ENCODE assay signal across 20 cellular contexts in genomic region chr11:36458129-36458918, GRCh38. TPM values are rescaled to one million over a fixed set of nuclear protein-coding genes. Genes with fewer than 3 reads are reported as not detected.
A peak's percentile ranks its signal among the peaks of the same experiment; 100 is the strongest.
DNase-seq lines count a peak whose midpoint lies in the region; ATAC-seq, FAIRE-seq and TF ChIP-seq lines count a peak whose summit lies in the region.
"Had no signal": no experiment of that assay in that cellular context is flagged by ENCODE, and none has a peak within 500 bp of the region (broad histone marks: within the 10 kb centered on the region; RNA-seq: fewer than 3 reads in every experiment).

No MANE protein-coding gene starts in this region.

- no peak overlapping the region for H3K27ac Mint-ChIP-seq in activated naive CD8-positive, alpha-beta T cell treated with anti-CD3 and anti-CD28 coated beads, Interleukin-2, amount 50 U/mL, for 24 hours
- H3K27ac Mint-ChIP-seq in neural progenitor cell, result no peak overlapping the region

- H4K20me1 ChIP-seq in K562 (replicated peaks; ENCODE audit: control insufficient read depth, insufficient read depth, low read length) (no peaks in the 10 kb centered on the region), neural progenitor cell (ENCODE audit: low read depth) (no peaks in the 10 kb centered on the region)

- H3K27ac ChIP-seq in K562 (ENCODE audit: extremely low read depth, low read depth, low read length), result no peak overlapping the region
- no peak overlapping the region for H3K27ac ChIP-seq in lung (ENCODE audit: low read depth in 1 of 2, low read length in 1 of 2)
- no peak overlapping the region for H3K27ac ChIP-seq in thyroid gland
- H3K27ac ChIP-seq in neural progenitor cell, result no peak overlapping the region
- H3K27ac ChIP-seq: 22Rv1, C4-2B, RWPE1, SJCRH30 had no signal

- POLR2A ChIA-PET in K562 (lab: Yijun Ruan, JAX), result no interaction called here

- no peak overlapping the region for H3K9ac ChIP-seq in K562 (ENCODE audit: insufficient read depth in 1 of 2, low read depth in 2 of 2, low read length in 2 of 2)
- H3K9ac ChIP-seq in neural progenitor cell, result no peak overlapping the region

- H3K36me3 Mint-ChIP-seq in activated naive CD8-positive, alpha-beta T cell treated with anti-CD3 and anti-CD28 coated beads, Interleukin-2, amount 50 U/mL, for 24 hours (ENCODE audit: low read depth), result peaks cover 2% of the 10 kb centered on the region
- peaks cover 24% of the 10 kb centered on the region for H3K36me3 Mint-ChIP-seq in neural progenitor cell

- intact Hi-C loops in K562 (cut with micrococcal nuclease) (loop anchor here (5.0 kb wide), 1 partner anchor 96 kb away; no protein-coding TSS in a partner anchor), thyroid gland (cut with DNase I) (no loop called here)

- H2AFZ ChIP-seq in K562 (ENCODE audit: low read depth, low read length), result no peak overlapping the region
- no peak overlapping the region for H2AFZ ChIP-seq in neural progenitor cell (replicated peaks)

- H3K36me3 ChIP-seq in K562 (ENCODE audit: control insufficient read depth, insufficient read depth, low read length), result no peaks in the 10 kb centered on the region
- peaks cover 0 to 4% of the 10 kb centered on the region in 2 donors for H3K36me3 ChIP-seq in lung (ENCODE audit: control insufficient read depth in 2 of 2, insufficient read depth in 2 of 2, low read length in 2 of 2)
- H3K36me3 ChIP-seq in thyroid gland, result no peaks in the 10 kb centered on the region
- no peaks in the 10 kb centered on the region for H3K36me3 ChIP-seq in neural progenitor cell

- no peak overlapping the region for H3K4me2 ChIP-seq in K562 (ENCODE audit: insufficient read depth, low read length)
- no peak overlapping the region for H3K4me2 ChIP-seq in neural progenitor cell

- TF ChIP-seq POLR2A in K562 (conservative IDR thresholded peaks at IDR 0.05) (no peak), thyroid gland (IDR thresholded peaks at IDR 0.05) (no peak)

- no peak for ATAC-seq in K562
- peak; percentile 35 for ATAC-seq in lung (ENCODE audit: insufficient read depth, low FRiP score)
- no peak for ATAC-seq in activated naive CD8-positive, alpha-beta T cell treated with anti-CD3 and anti-CD28 coated beads, Interleukin-2, amount 50 U/mL, for 24 hours
- ATAC-seq in HG03097 (IDR thresholded peaks at IDR 0.05; ENCODE audit: low FRiP score, unreplicated experiment), result no peak
- ATAC-seq: GM12878, HCT116 had no signal

- H3K9me1 ChIP-seq in K562 (ENCODE audit: control insufficient read depth, insufficient read depth, low read length), result no peaks in the 10 kb centered on the region

- in situ Hi-C loops in K562 (cut with MboI), result no loop called here

- no peak for TF ChIP-seq RAD21 in K562 (CRISPR knock-in tag; conservative IDR thresholded peaks at IDR 0.05 in 1 of 2, IDR thresholded peaks at IDR 0.05 in 1 of 2)

- FAIRE-seq in K562 (lab: Jason Lieb, UNC), result no peak
- FAIRE-seq: GM12878, GM18507 had no signal

- no peak for TF ChIP-seq EP300 in K562 (IDR thresholded peaks at IDR 0.05; ENCODE audit: low read length)

- TF ChIP-seq CTCF in K562 (IDR thresholded peaks at IDR 0.05 in 2 of 3, conservative IDR thresholded peaks at IDR 0.05 in 1 of 3; ENCODE audit: insufficient read depth in 2 of 3, low read depth in 1 of 3, low read length in 3 of 3), result no peak
- TF ChIP-seq CTCF in lung (IDR thresholded peaks at IDR 0.05; ENCODE audit: control extremely low read depth, extremely low read depth), result no peak
- TF ChIP-seq CTCF in thyroid gland (IDR thresholded peaks at IDR 0.05), result no peak
- no peak for TF ChIP-seq CTCF in neural progenitor cell (IDR thresholded peaks at IDR 0.05)

- H3K4me1 Mint-ChIP-seq in activated naive CD8-positive, alpha-beta T cell treated with anti-CD3 and anti-CD28 coated beads, Interleukin-2, amount 50 U/mL, for 24 hours, result peaks cover 10% of the 10 kb centered on the region
- peaks cover 47% of the 10 kb centered on the region for H3K4me1 Mint-ChIP-seq in neural progenitor cell

- H3K9me3 ChIP-seq in K562 (replicated peaks; ENCODE audit: control insufficient read depth, insufficient read depth, low read depth, low read length), result no peaks in the 10 kb centered on the region
- peaks cover 0 to 2% of the 10 kb centered on the region in 2 donors for H3K9me3 ChIP-seq in lung (ENCODE audit: control insufficient read depth in 2 of 2, insufficient read depth in 1 of 2, low read length in 1 of 2)
- no peaks in the 10 kb centered on the region for H3K9me3 ChIP-seq in thyroid gland
- H3K9me3 ChIP-seq in neural progenitor cell (ENCODE audit: low read depth), result no peaks in the 10 kb centered on the region
- H3K9me3 ChIP-seq: SJCRH30 had no signal

- H3K4me1 ChIP-seq in K562 (replicated peaks in 1 of 2; ENCODE audit: control insufficient read depth in 2 of 2, insufficient read depth in 2 of 2, low read length in 2 of 2) (peaks cover 6 to 13% of the 10 kb centered on the region in 2 experiments; a peak in 3 of 5 replicates), lung (ENCODE audit: control insufficient read depth in 2 of 2, insufficient read depth in 2 of 2, low read length in 2 of 2) (peaks cover 2 to 8% of the 10 kb centered on the region in 2 donors), thyroid gland (peaks cover 0 to 19% of the 10 kb centered on the region in 2 donors), neural progenitor cell (peaks cover 46% of the 10 kb centered on the region)

- no peaks in the 10 kb centered on the region for H3K27me3 Mint-ChIP-seq in activated naive CD8-positive, alpha-beta T cell treated with anti-CD3 and anti-CD28 coated beads, Interleukin-2, amount 50 U/mL, for 24 hours
- peaks cover 9% of the 10 kb centered on the region for H3K27me3 Mint-ChIP-seq in neural progenitor cell (ENCODE audit: insufficient read depth, low read depth)

- no peaks in the 10 kb centered on the region for H3K79me2 ChIP-seq in K562 (ENCODE audit: control insufficient read depth, insufficient read depth, low read length)
- no peaks in the 10 kb centered on the region for H3K79me2 ChIP-seq in neural progenitor cell (ENCODE audit: low read depth)

- no peaks in the 10 kb centered on the region for H3K9me3 Mint-ChIP-seq in activated naive CD8-positive, alpha-beta T cell treated with anti-CD3 and anti-CD28 coated beads, Interleukin-2, amount 50 U/mL, for 24 hours
- H3K9me3 Mint-ChIP-seq in neural progenitor cell, result no peaks in the 10 kb centered on the region

- WGBS in K562 (ENCODE audit: insufficient coverage, low coverage, missing lambda C conversion rate), result 6% methylated on average over 8 of the region's 8 CpGs
- WGBS in lung, 2 donors, result 76 to 86% methylated on average over 8 of the region's 8 CpGs
- 58 to 59% methylated on average over 8 of the region's 8 CpGs for WGBS in thyroid gland, 2 donors

- peaks cover 34% of the 10 kb centered on the region for H3F3A ChIP-seq in neural progenitor cell (ENCODE audit: low read depth)

- H3K4me3 ChIP-seq in K562, result no peak overlapping the region
- H3K4me3 ChIP-seq in lung, result no peak overlapping the region
- no peak overlapping the region for H3K4me3 ChIP-seq in thyroid gland (replicated peaks in 1 of 3)
- H3K4me3 ChIP-seq in neural progenitor cell, result no peak overlapping the region
- H3K4me3 ChIP-seq: GM12878, SJCRH30 had no signal

- no peak overlapping the region for H3K4me3 Mint-ChIP-seq in activated naive CD8-positive, alpha-beta T cell treated with anti-CD3 and anti-CD28 coated beads, Interleukin-2, amount 50 U/mL, for 24 hours
- H3K4me3 Mint-ChIP-seq in neural progenitor cell, result no peak overlapping the region

- H3K27me3 ChIP-seq in K562 (ENCODE audit: control insufficient read depth in 2 of 2, insufficient read depth in 2 of 2, low read length in 2 of 2) (peaks cover 5 to 32% of the 10 kb centered on the region in 2 experiments; a peak in 4 of 5 replicates), lung (ENCODE audit: control insufficient read depth, insufficient read depth) (no peaks in the 10 kb centered on the region), thyroid gland (no peaks in the 10 kb centered on the region), neural progenitor cell (no peaks in the 10 kb centered on the region)
- H3K27me3 ChIP-seq: SJCRH30 had no signal

- no TSS peak for BruUV-seq in K562 (replicated peaks; lab: Mats Ljungman, UMichigan)

- peak; percentile 45 for DNase-seq in DMS53 (lab: John Stamatoyannopoulos, UW)
- no peak for DNase-seq in DMS53 treated with DMSO at 0.1 percent for 48 hours (lab: John Stamatoyannopoulos, UW; ENCODE audit: unreplicated experiment)
- DNase-seq in K562 (ENCODE audit: extremely low read depth in 1 of 4, low spot score in 3 of 4), result no peak
- DNase-seq in lung (ENCODE audit: low spot score), result peak; percentile 65
- DNase-seq in thyroid gland, result peak; percentile 36 to 43
- DNase-seq in activated naive CD8-positive, alpha-beta T cell treated with anti-CD3 and anti-CD28 coated beads, Interleukin-2, amount 50 U/mL, for 24 hours, result no peak
- no peak for DNase-seq in neural progenitor cell (ENCODE audit: low spot score)
- DNase-seq: COR-L47, DMS153, Karpas-422, NCI-H1930, NCI-H526 treated with DMSO at 0.1 percent for 48 hours, SJCRH30 had no signal

- CTCF ChIA-PET in K562 (lab: Yijun Ruan, JAX; ENCODE audit: low intra/inter-chr PET ratio), result no interaction called here

TF ChIP-seq in K562, 482 proteins besides CTCF, POLR2A, EP300 and RAD21 (continues in another document):
- TF ChIP-seq ADNP (tag; IDR thresholded peaks at IDR 0.05), result 0 out of 2 replicates have a peak, but pooled peaks have one; percentile 40
- TF ChIP-seq ETV6 (IDR thresholded peaks at IDR 0.05; ENCODE audit: borderline replicate concordance in 1 of 2, low read depth in 2 of 2, low read length in 1 of 2), result no peak
- no peak for TF ChIP-seq ETV6 (CRISPR knock-in tag; IDR thresholded peaks at IDR 0.05; ENCODE audit: borderline replicate concordance)

RNA-seq across cellular contexts. Expression of gene TRAF6, which starts 51.7 kb away (rescaled TPM):
- 12.5 and 26.3 TPM in 2 replicates for total RNA-seq in K562 (2011; cell fraction: chromatin; rRNA removed; ENCODE audit: low replicate concordance)
- total RNA-seq in K562 (2011; cell fraction: nucleolus; rRNA removed), result 6.8 and 9.1 TPM in 2 replicates
- 14.2 and 23.3 TPM in 2 replicates for total RNA-seq in K562 (2011; cell fraction: nucleoplasm; rRNA removed)
- total RNA-seq in K562 (2014; rRNA removed), result 5.0 and 6.4 TPM in 2 replicates
- 8.2 and 11.6 TPM in 2 replicates for total RNA-seq in K562 (2014; rRNA removed; fragmentation: Illumina TruSeq; extraction: Trizol)
- total RNA-seq in K562 (2015; rRNA removed; fragmentation: Illumina TruSeq; extraction: Trizol), result 8.0 and 8.3 TPM in 2 replicates
- total RNA-seq in K562 (2021), result 9.2 and 10.0 TPM in 2 replicates
- 10.6 and 13.1 TPM in 2 replicates for polyA plus RNA-seq in K562 (2011; rRNA removed)
- polyA plus RNA-seq in K562 (2011; cell fraction: cytosol; rRNA removed), result 5.3 and 7.6 TPM in 2 replicates
- 16.0 and 17.9 TPM in 2 replicates for polyA plus RNA-seq in K562 (2011; cell fraction: nucleus; rRNA removed)
- polyA plus RNA-seq in K562 (2012), result 5.4 and 6.9 TPM in 2 replicates
- 8.4 and 9.3 TPM in 2 replicates for polyA plus RNA-seq in K562 (2014; fragmentation: Illumina TruSeq; extraction: Trizol)
- 1 to 10 TPM; 2.0 to 4.2 TPM for polyA plus RNA-seq in K562 (2014; fragmentation: Nextera tagmentation; extraction: Ambion mirVana)
- polyA plus RNA-seq in K562 (2014; rRNA removed), result 4.4 and 5.4 TPM in 2 replicates
- 16.6 and 17.1 TPM in 2 replicates for polyA minus RNA-seq in K562 (2011; rRNA and poly(A)+ RNA removed)
- 7.3 and 10.0 TPM in 2 replicates for polyA minus RNA-seq in K562 (2011; cell fraction: cytosol; rRNA and poly(A)+ RNA removed)
- polyA minus RNA-seq in K562 (2011; cell fraction: nucleus; rRNA and poly(A)+ RNA removed), result 8.8 and 16.6 TPM in 2 replicates
- total RNA-seq in lung, result 10 to 100 TPM; 13.1 to 14.0 TPM
- 1 to 10 TPM; 2.2 to 4.5 TPM for polyA plus RNA-seq in lung
- 10 to 100 TPM; 16.0 to 30.5 (median 20.9) TPM for total RNA-seq in thyroid gland
- 11.0 and 11.5 TPM in 2 replicates for total RNA-seq in neural progenitor cell (ENCODE audit: low replicate concordance)

Comparison
In these comparisons a context has a peak if more than half of its experiments do, and no peak if none do; other contexts are left out.
1. DNase-seq: peak in DMS53 (single experiment), lung (single experiment) and thyroid gland (2 of 2); none in DMS53 treated with DMSO at 0.1 percent for 48 hours (single experiment), K562 (0 of 4), activated naive CD8-positive, alpha-beta T cell treated with anti-CD3 and anti-CD28 coated beads, Interleukin-2, amount 50 U/mL, for 24 hours (single experiment) and neural progenitor cell (single experiment).